ENCODE assay signal across 14 cellular contexts in genomic region chr22:20316844-20317401, GRCh38. TPM values are rescaled to one million over a fixed set of nuclear protein-coding genes. Genes with fewer than 3 reads are reported as not detected.
DNase-seq lines count a peak whose midpoint lies in the region; ATAC-seq and TF ChIP-seq lines count a peak whose summit lies in the region.
"Had no signal": no experiment of that assay in that cellular context is flagged by ENCODE, and none has a peak within 500 bp of the region (broad histone marks: within the 10 kb centered on the region; RNA-seq: fewer than 3 reads in every experiment).

No MANE protein-coding gene starts in this region.

- H3K9me3 Mint-ChIP-seq in activated naive CD4-positive, alpha-beta T cell treated with anti-CD3 and anti-CD28 coated beads, Interleukin-2, amount 10 ng/mL, durations not matched to agents 7 days and 5 days: no peaks in the 10 kb centered on the region
- no peaks in the 10 kb centered on the region for H3K9me3 Mint-ChIP-seq in activated CD8-positive, alpha-beta memory T cell treated with anti-CD3 and anti-CD28 coated beads, Interleukin-2, amount 10 ng/mL, durations not matched to agents 7 days and 5 days (ENCODE audit: low read depth)
- no peaks in the 10 kb centered on the region for H3K9me3 Mint-ChIP-seq in type B pancreatic cell
- H3K9me3 Mint-ChIP-seq: immature natural killer cell had no signal

- no peak overlapping the region for H3K27ac ChIP-seq in mesendoderm (ENCODE audit: low read depth, low read length)
- H3K27ac ChIP-seq: gastrocnemius medialis, PC-9, WERI-Rb-1 had no signal

- intact Hi-C loops in mucosa of descending colon (cut with DNase I, micrococcal nuclease): no loop called here

- DNase-seq in activated naive CD4-positive, alpha-beta T cell treated with anti-CD3 and anti-CD28 coated beads, Interleukin-2, amount 10 ng/mL, durations not matched to agents 7 days and 5 days: no peak
- DNase-seq in activated naive CD4-positive, alpha-beta T cell treated with Interleukin-2 at 50 U/mL for 16 hours: no peak
- DNase-seq in activated CD8-positive, alpha-beta memory T cell treated with anti-CD3 and anti-CD28 coated beads, Interleukin-2, amount 10 ng/mL, durations not matched to agents 7 days and 5 days: peak; percentile 31
- DNase-seq in mesendoderm (no peak), type B pancreatic cell (ENCODE audit: extremely low spot score, unreplicated experiment) (no peak), dedifferentiated amniotic fluid mesenchymal stem cell (ENCODE audit: extremely low spot score) (no peak), mucosa of descending colon (no peak)
- DNase-seq: gastrocnemius medialis, NCI-H510A, PC-9, substantia nigra had no signal

- H2BK120ac ChIP-seq in mesendoderm (ENCODE audit: low read depth, low read length): no peak overlapping the region

- H3K36me3 ChIP-seq in mesendoderm (ENCODE audit: control insufficient read depth, insufficient read depth, low read length): no peaks in the 10 kb centered on the region
- H3K36me3 ChIP-seq in mucosa of descending colon (ENCODE audit: low read depth): no peaks in the 10 kb centered on the region
- H3K36me3 ChIP-seq: gastrocnemius medialis, WERI-Rb-1 had no signal

- peak overlapping the region; percentile 18 for H3K4me3 Mint-ChIP-seq in activated naive CD4-positive, alpha-beta T cell treated with anti-CD3 and anti-CD28 coated beads, Interleukin-2, amount 10 ng/mL, durations not matched to agents 7 days and 5 days
- H3K4me3 Mint-ChIP-seq in activated CD8-positive, alpha-beta memory T cell treated with anti-CD3 and anti-CD28 coated beads, Interleukin-2, amount 10 ng/mL, durations not matched to agents 7 days and 5 days: no peak overlapping the region
- no peak overlapping the region for H3K4me3 Mint-ChIP-seq in type B pancreatic cell

- H3K4me1 Mint-ChIP-seq in activated naive CD4-positive, alpha-beta T cell treated with anti-CD3 and anti-CD28 coated beads, Interleukin-2, amount 10 ng/mL, durations not matched to agents 7 days and 5 days: peaks cover 44% of the 10 kb centered on the region
- H3K4me1 Mint-ChIP-seq in activated CD8-positive, alpha-beta memory T cell treated with anti-CD3 and anti-CD28 coated beads, Interleukin-2, amount 10 ng/mL, durations not matched to agents 7 days and 5 days: peaks cover 34% of the 10 kb centered on the region
- peaks cover 16% of the 10 kb centered on the region for H3K4me1 Mint-ChIP-seq in type B pancreatic cell (ENCODE audit: unreplicated experiment)

- H3K79me2 ChIP-seq in mesendoderm (ENCODE audit: control insufficient read depth, insufficient read depth, low read length): no peaks in the 10 kb centered on the region

- no peak overlapping the region for H3K56ac ChIP-seq in mesendoderm (ENCODE audit: low read length)

- H2AK5ac ChIP-seq in mesendoderm (ENCODE audit: low read length): no peak overlapping the region

- no peak overlapping the region for H2BK15ac ChIP-seq in mesendoderm (replicated peaks; ENCODE audit: low read depth)

- no peak overlapping the region for H4K5ac ChIP-seq in mesendoderm (ENCODE audit: low read length)

- H3K27me3 Mint-ChIP-seq in activated naive CD4-positive, alpha-beta T cell treated with anti-CD3 and anti-CD28 coated beads, Interleukin-2, amount 10 ng/mL, durations not matched to agents 7 days and 5 days: no peaks in the 10 kb centered on the region
- H3K27me3 Mint-ChIP-seq in activated CD8-positive, alpha-beta memory T cell treated with anti-CD3 and anti-CD28 coated beads, Interleukin-2, amount 10 ng/mL, durations not matched to agents 7 days and 5 days: no peaks in the 10 kb centered on the region
- H3K27me3 Mint-ChIP-seq in type B pancreatic cell: no peaks in the 10 kb centered on the region

- no CpG with 5 or more reads among the region's 8 CpGs for WGBS in mesendoderm (ENCODE audit: extremely low coverage, insufficient coverage, low lambda C conversion rate)

- peak overlapping the region; percentile 24 for H3K9ac ChIP-seq in mesendoderm (ENCODE audit: low read length)

- no peak overlapping the region for H3K18ac ChIP-seq in mesendoderm (ENCODE audit: low read length)

- no peaks in the 10 kb centered on the region for H3K9me3 ChIP-seq in mucosa of descending colon
- H3K9me3 ChIP-seq: gastrocnemius medialis had no signal

- H3K79me1 ChIP-seq in mesendoderm (ENCODE audit: low read length): peaks cover 4% of the 10 kb centered on the region

- H3K4me2 ChIP-seq in mesendoderm (ENCODE audit: low read length): no peak overlapping the region
- H3K4me2 ChIP-seq: PC-9 had no signal

- peaks cover 18% of the 10 kb centered on the region for H3K36me3 Mint-ChIP-seq in activated naive CD4-positive, alpha-beta T cell treated with anti-CD3 and anti-CD28 coated beads, Interleukin-2, amount 10 ng/mL, durations not matched to agents 7 days and 5 days
- no peaks in the 10 kb centered on the region for H3K36me3 Mint-ChIP-seq in activated CD8-positive, alpha-beta memory T cell treated with anti-CD3 and anti-CD28 coated beads, Interleukin-2, amount 10 ng/mL, durations not matched to agents 7 days and 5 days
- no peaks in the 10 kb centered on the region for H3K36me3 Mint-ChIP-seq in type B pancreatic cell
- H3K36me3 Mint-ChIP-seq: immature natural killer cell had no signal

- CTCF ChIA-PET in activated naive CD4-positive, alpha-beta T cell treated with anti-CD3 and anti-CD28 coated beads, Interleukin-2, amount 10 ng/mL, durations not matched to agents 7 days and 5 days (lab: Charles Lee): interaction anchor here (1.1 kb wide), 1 partner anchor 140 kb away, joined by 3 read pairs; no protein-coding TSS in a partner anchor
- CTCF ChIA-PET in activated CD8-positive, alpha-beta memory T cell treated with anti-CD3 and anti-CD28 coated beads, Interleukin-2, amount 10 ng/mL, durations not matched to agents 7 days and 5 days (lab: Charles Lee): interaction anchor here (0.9 to 1.5 kb wide), 4 partner anchors 11 to 160 kb away, joined by 3 to 6 read pairs (median 4); no protein-coding TSS in a partner anchor

- TF ChIP-seq CTCF in type B pancreatic cell (conservative IDR thresholded peaks at IDR 0.05): no peak
- no peak for TF ChIP-seq CTCF in mucosa of descending colon (IDR thresholded peaks at IDR 0.05)

- H3K4me3 ChIP-seq in mesendoderm (ENCODE audit: low read length) (no peak overlapping the region), mucosa of descending colon (no peak overlapping the region)
- H3K4me3 ChIP-seq: gastrocnemius medialis, PC-9 had no signal

- H2BK5ac ChIP-seq in mesendoderm (ENCODE audit: low read length): no peak overlapping the region

- no peak overlapping the region for H3K4ac ChIP-seq in mesendoderm (ENCODE audit: low read depth, low read length)

- no peak for ATAC-seq in activated CD8-positive, alpha-beta memory T cell treated with anti-CD3 and anti-CD28 coated beads, Interleukin-2, amount 10 ng/mL, durations not matched to agents 7 days and 5 days
- no peak for ATAC-seq in GM19395 (IDR thresholded peaks at IDR 0.05; ENCODE audit: unreplicated experiment)
- no peak for ATAC-seq in mucosa of descending colon
- ATAC-seq: gastrocnemius medialis had no signal

- H3K4me1 ChIP-seq in mesendoderm (ENCODE audit: control insufficient read depth, low read depth, low read length): no peaks in the 10 kb centered on the region
- peaks cover 6% of the 10 kb centered on the region for H3K4me1 ChIP-seq in mucosa of descending colon (ENCODE audit: low read depth)

- H4K8ac ChIP-seq in mesendoderm (ENCODE audit: low read depth, low read length): no peak overlapping the region

- no peak overlapping the region for H3K23ac ChIP-seq in mesendoderm (ENCODE audit: low read length)

- no peaks in the 10 kb centered on the region for H3K27me3 ChIP-seq in mesendoderm (ENCODE audit: insufficient read depth, low read length, poor library complexity)
- H3K27me3 ChIP-seq: gastrocnemius medialis had no signal

- H3K27ac Mint-ChIP-seq in activated naive CD4-positive, alpha-beta T cell treated with anti-CD3 and anti-CD28 coated beads, Interleukin-2, amount 10 ng/mL, durations not matched to agents 7 days and 5 days: no peak overlapping the region
- H3K27ac Mint-ChIP-seq in activated CD8-positive, alpha-beta memory T cell treated with anti-CD3 and anti-CD28 coated beads, Interleukin-2, amount 10 ng/mL, durations not matched to agents 7 days and 5 days: no peak overlapping the region
- H3K27ac Mint-ChIP-seq in type B pancreatic cell: peak overlapping the region; percentile 62

RNA-seq across cellular contexts. Expression of gene DGCR6L, which starts 2.9 kb away (rescaled TPM):
- 10 to 100 TPM; 45.0 to 46.6 TPM for total RNA-seq in activated CD8-positive, alpha-beta memory T cell treated with anti-CD3 and anti-CD28 coated beads, Interleukin-2, amount 10 ng/mL, durations not matched to agents 7 days and 5 days
- polyA plus RNA-seq in mesendoderm (2013, experiment 1 of 2): 27.2 TPM
- 27.9 TPM for polyA plus RNA-seq in mesendoderm (2013, experiment 2 of 2)
- total RNA-seq in type B pancreatic cell (ENCODE audit: low replicate concordance) (35.9 and 46.6 TPM in 2 replicates), mucosa of descending colon (10 to 100 TPM; 24.8 to 33.9 (median 27.5) TPM)

RNA-seq across cellular contexts. Expression of gene RTN4R, which starts 48.8 kb away (rescaled TPM):
- total RNA-seq in activated CD8-positive, alpha-beta memory T cell treated with anti-CD3 and anti-CD28 coated beads, Interleukin-2, amount 10 ng/mL, durations not matched to agents 7 days and 5 days: 1 to 10 TPM; 1.4 to 2.5 TPM
- polyA plus RNA-seq in mesendoderm (2013, experiment 1 of 2): 17.3 TPM
- 17.0 TPM for polyA plus RNA-seq in mesendoderm (2013, experiment 2 of 2)
- total RNA-seq in type B pancreatic cell (ENCODE audit: low replicate concordance) (9.0 and 12.8 TPM in 2 replicates), mucosa of descending colon (1 to 10 TPM; 1.6 to 3.5 (median 2.5) TPM)
